ENCODE assay signal across 7 cellular contexts in the genomic region with DNA sequence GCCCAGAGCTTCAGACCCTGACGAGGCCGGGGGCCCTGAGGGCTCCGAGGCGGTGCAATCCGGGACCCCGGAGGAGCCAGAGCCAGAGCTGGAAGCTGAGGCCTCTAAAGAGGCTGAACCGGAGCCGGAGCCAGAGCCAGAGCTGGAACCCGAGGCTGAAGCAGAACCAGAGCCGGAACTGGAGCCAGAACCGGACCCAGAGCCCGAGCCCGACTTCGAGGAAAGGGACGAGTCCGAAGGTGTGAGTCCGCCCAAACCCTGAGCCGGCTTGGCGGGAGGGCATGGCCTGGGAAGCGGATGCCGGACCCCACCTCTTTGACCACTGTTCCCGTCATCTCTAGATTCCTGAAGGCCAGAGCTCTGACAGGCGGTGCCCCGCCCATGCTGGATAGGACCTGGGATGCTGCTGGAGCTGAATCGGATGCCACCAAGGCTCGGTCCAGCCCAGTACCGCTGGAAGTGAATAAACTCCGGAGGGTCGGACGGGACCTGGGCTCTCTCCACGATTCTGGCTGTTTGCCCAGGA. TPM values are rescaled to one million over a fixed set of nuclear protein-coding genes. Genes with fewer than 3 reads are reported as not detected.
DNase-seq lines count a peak whose midpoint lies in the region; ATAC-seq and TF ChIP-seq lines count a peak whose summit lies in the region.
"Had no signal": no experiment of that assay in that cellular context is flagged by ENCODE, and none has a peak within 500 bp of the region (broad histone marks: within the 10 kb centered on the region; RNA-seq: fewer than 3 reads in every experiment).

No MANE protein-coding gene starts in this region.

- DNase-seq in central memory CD8-positive, alpha-beta T cell (ENCODE audit: low spot score in 2 of 2) = no peak
- no peak for DNase-seq in A172 (ENCODE audit: low spot score)
- DNase-seq: cerebellar nuclear complex had no signal

- ATAC-seq in central memory CD8-positive, alpha-beta T cell (replicated peaks; ENCODE audit: extremely low read depth, poor library complexity, severe bottlenecking) = no peak
- ATAC-seq in HG03108 (IDR thresholded peaks at IDR 0.05; ENCODE audit: unreplicated experiment) (no peak), GM18861 (IDR thresholded peaks at IDR 0.05; ENCODE audit: unreplicated experiment) (no peak)

- no peaks in the 10 kb centered on the region for H3K9me3 Mint-ChIP-seq in central memory CD8-positive, alpha-beta T cell

- peak overlapping the region; percentile 83 for H3K4me2 ChIP-seq in parathyroid adenoma (ENCODE audit: low read length)

- no peak overlapping the region for H3K27ac ChIP-seq in HUES6 (ENCODE audit: low read depth, low read length)
- H3K27ac ChIP-seq in parathyroid adenoma = peak overlapping the region; percentile 88

- peaks cover 50% of the 10 kb centered on the region for H3K4me1 Mint-ChIP-seq in central memory CD8-positive, alpha-beta T cell

- no peaks in the 10 kb centered on the region for H3K79me2 ChIP-seq in parathyroid adenoma

- TF ChIP-seq CTCF in parathyroid adenoma (IDR thresholded peaks at IDR 0.05) = no peak

- H3K27me3 ChIP-seq in HUES6 (ENCODE audit: control insufficient read depth, insufficient read depth, low read length) = peaks cover 83% of the 10 kb centered on the region
- H3K27me3 ChIP-seq in parathyroid adenoma (ENCODE audit: control insufficient read depth, insufficient read depth, low read length) = no peaks in the 10 kb centered on the region

- no peak overlapping the region for H3K27ac Mint-ChIP-seq in central memory CD8-positive, alpha-beta T cell (ENCODE audit: low read depth)

- H3K27me3 Mint-ChIP-seq in central memory CD8-positive, alpha-beta T cell = peaks cover 18% of the 10 kb centered on the region

- H3K4me1 ChIP-seq in HUES6 (ENCODE audit: control insufficient read depth, insufficient read depth, low read length) (peaks cover 25% of the 10 kb centered on the region), parathyroid adenoma (peaks cover 22% of the 10 kb centered on the region)

- H3K36me3 ChIP-seq in HUES6 (ENCODE audit: control insufficient read depth, insufficient read depth, low read length) (no peaks in the 10 kb centered on the region), parathyroid adenoma (ENCODE audit: control insufficient read depth, insufficient read depth, low read length) (no peaks in the 10 kb centered on the region)

- peaks cover 13% of the 10 kb centered on the region for H3K36me3 Mint-ChIP-seq in central memory CD8-positive, alpha-beta T cell (ENCODE audit: insufficient read depth)

- peak overlapping the region; percentile 84 for H3K4me3 Mint-ChIP-seq in central memory CD8-positive, alpha-beta T cell

- no peaks in the 10 kb centered on the region for H3K9me3 ChIP-seq in HUES6 (ENCODE audit: control insufficient read depth, insufficient read depth, low read depth, low read length)
- no peaks in the 10 kb centered on the region for H3K9me3 ChIP-seq in parathyroid adenoma (ENCODE audit: control insufficient read depth, low read length)

- H3K4me3 ChIP-seq in HUES6 (ENCODE audit: low read depth, low read length) (peak overlapping the region; percentile 66), parathyroid adenoma (ENCODE audit: low read depth, low read length) (peak overlapping the region; percentile 60)

- H2AFZ ChIP-seq in parathyroid adenoma = peak overlapping the region; percentile 72

- H3K9ac ChIP-seq in HUES6 (ENCODE audit: low read length) (no peak overlapping the region), parathyroid adenoma (no peak overlapping the region)

RNA-seq across cellular contexts. Expression of gene NOL3, which starts 4.4 kb away (rescaled TPM):
- total RNA-seq in A172 (2014; rRNA removed; shearing (Covaris generic)) = 11.2 and 19.6 TPM in 2 replicates

RNA-seq across cellular contexts. Expression of gene MATCAP1, which starts 9.0 kb away (rescaled TPM):
- 15.6 and 17.5 TPM in 2 replicates for total RNA-seq in A172 (2014; rRNA removed; shearing (Covaris generic))

RNA-seq across cellular contexts. Expression of gene HSF4, which starts 10.2 kb away (rescaled TPM):
- total RNA-seq in A172 (2014; rRNA removed; shearing (Covaris generic)) = 5.8 and 10.9 TPM in 2 replicates

RNA-seq across cellular contexts. Expression of gene FBXL8, which starts 15.0 kb away (rescaled TPM):
- 7.3 and 9.0 TPM in 2 replicates for total RNA-seq in A172 (2014; rRNA removed; shearing (Covaris generic))

RNA-seq across cellular contexts. Expression of gene TRADD, which starts 15.1 kb away (rescaled TPM):
- 28.9 and 36.1 TPM in 2 replicates for total RNA-seq in A172 (2014; rRNA removed; shearing (Covaris generic))
